ENCODE assay signal across 8 cellular contexts in genomic region chr9:127245637-127246164, GRCh38. TPM values are rescaled to one million over a fixed set of nuclear protein-coding genes. Genes with fewer than 3 reads are reported as not detected.
A peak's percentile ranks its signal among the peaks of the same experiment; 100 is the strongest.
DNase-seq lines count a peak whose midpoint lies in the region; ATAC-seq, FAIRE-seq and TF ChIP-seq lines count a peak whose summit lies in the region.

No MANE protein-coding gene starts in this region.

- no peaks in the 10 kb centered on the region for H3K36me3 Mint-ChIP-seq in activated T-helper 2 cell treated with anti-CD3 and anti-CD28 coated beads, Interferon-gamma antibody, Interleukin-2, Interleukin-4, amounts not matched to agents 10 μg/mL and 5 μg/mL and 100 μg/mL, durations not matched to agents 14 hours and 24 hours and 36 hours (ENCODE audit: low read depth)
- H3K36me3 Mint-ChIP-seq in immature natural killer cell: peaks cover 0 to 4% (median 0%) of the 10 kb centered on the region in 3 donors
- H3K36me3 Mint-ChIP-seq in stimulated activated effector memory CD8-positive, alpha-beta T cell treated with anti-CD3 and anti-CD28 coated beads, Interleukin-12 subunit alpha, Interleukin-12 subunit beta, amount 100 ng/mL, for 72 hours: no peaks in the 10 kb centered on the region

- no peak for DNase-seq in HL-60 (ENCODE audit: low read depth in 1 of 2, low spot score in 1 of 2)
- no peak for DNase-seq in activated T-helper 2 cell treated with anti-CD3 and anti-CD28 coated beads, Interferon-gamma antibody, Interleukin-2, Interleukin-4, amounts not matched to agents 10 μg/mL and 5 μg/mL and 100 μg/mL, durations not matched to agents 14 hours and 24 hours and 36 hours (ENCODE audit: low spot score)
- DNase-seq in immature natural killer cell: no peak
- no peak for DNase-seq in stimulated activated effector memory CD8-positive, alpha-beta T cell treated with anti-CD3 and anti-CD28 coated beads, Interleukin-12 subunit alpha, Interleukin-12 subunit beta, amount 100 ng/mL, for 72 hours (ENCODE audit: low spot score in 2 of 2)
- DNase-seq in Kasumi-1 (lab: John Stamatoyannopoulos, UW): no peak
- DNase-seq in urothelium cell line (ENCODE audit: low spot score): no peak
- DNase-seq in NCI-H187 treated with DMSO at 0.1 percent for 48 hours (lab: John Stamatoyannopoulos, UW): no peak

- FAIRE-seq in urothelium cell line (lab: Jason Lieb, UNC): no peak

- peaks cover 5% of the 10 kb centered on the region for H3K4me1 Mint-ChIP-seq in activated T-helper 2 cell treated with anti-CD3 and anti-CD28 coated beads, Interferon-gamma antibody, Interleukin-2, Interleukin-4, amounts not matched to agents 10 μg/mL and 5 μg/mL and 100 μg/mL, durations not matched to agents 14 hours and 24 hours and 36 hours (ENCODE audit: low read depth)
- peaks cover 12 to 19% of the 10 kb centered on the region in 2 donors for H3K4me1 Mint-ChIP-seq in immature natural killer cell
- peaks cover 13% of the 10 kb centered on the region for H3K4me1 Mint-ChIP-seq in stimulated activated effector memory CD8-positive, alpha-beta T cell treated with anti-CD3 and anti-CD28 coated beads, Interleukin-12 subunit alpha, Interleukin-12 subunit beta, amount 100 ng/mL, for 72 hours

- no peaks in the 10 kb centered on the region for H3K27me3 ChIP-seq in HL-60 (ENCODE audit: insufficient read depth, poor library complexity, severe bottlenecking)

- H3K27me3 Mint-ChIP-seq in activated T-helper 2 cell treated with anti-CD3 and anti-CD28 coated beads, Interferon-gamma antibody, Interleukin-2, Interleukin-4, amounts not matched to agents 10 μg/mL and 5 μg/mL and 100 μg/mL, durations not matched to agents 14 hours and 24 hours and 36 hours (ENCODE audit: low read depth): peaks cover 14% of the 10 kb centered on the region
- peaks cover 0 to 9% (median 1%) of the 10 kb centered on the region in 3 donors for H3K27me3 Mint-ChIP-seq in immature natural killer cell (ENCODE audit: low read depth in 3 of 3)

- no peak overlapping the region for H3K27ac ChIP-seq in HL-60 (replicated peaks)

- ATAC-seq in stimulated activated effector memory CD8-positive, alpha-beta T cell treated with anti-CD3 and anti-CD28 coated beads, Interleukin-12 subunit alpha, Interleukin-12 subunit beta, amount 100 ng/mL, for 72 hours: no peak
- ATAC-seq in GM21529 (IDR thresholded peaks at IDR 0.05; ENCODE audit: unreplicated experiment): no peak

- peak overlapping the region; percentile 79 for H3K4me3 Mint-ChIP-seq in activated T-helper 2 cell treated with anti-CD3 and anti-CD28 coated beads, Interferon-gamma antibody, Interleukin-2, Interleukin-4, amounts not matched to agents 10 μg/mL and 5 μg/mL and 100 μg/mL, durations not matched to agents 14 hours and 24 hours and 36 hours (ENCODE audit: low read depth)
- peak overlapping the region; percentile 85 to 92 (median 90) for H3K4me3 Mint-ChIP-seq in immature natural killer cell
- peak overlapping the region; percentile 81 for H3K4me3 Mint-ChIP-seq in stimulated activated effector memory CD8-positive, alpha-beta T cell treated with anti-CD3 and anti-CD28 coated beads, Interleukin-12 subunit alpha, Interleukin-12 subunit beta, amount 100 ng/mL, for 72 hours

- peak overlapping the region; percentile 48 for H3K4me3 ChIP-seq in HL-60 (replicated peaks; ENCODE audit: insufficient read depth, low read length)

- intact Hi-C loops in activated T-helper 2 cell treated with anti-CD3 and anti-CD28 coated beads, Interferon-gamma antibody, Interleukin-2, Interleukin-4, amounts not matched to agents 10 μg/mL and 5 μg/mL and 100 μg/mL, durations not matched to agents 14 hours and 24 hours and 36 hours (cut with micrococcal nuclease): loop anchor here (1.0 kb wide), 1 partner anchor 21 kb away; no protein-coding TSS in a partner anchor

- TF ChIP-seq CTCF in HL-60 (IDR thresholded peaks at IDR 0.05; ENCODE audit: insufficient read depth, low read length): no peak

- H3K27ac Mint-ChIP-seq in activated T-helper 2 cell treated with anti-CD3 and anti-CD28 coated beads, Interferon-gamma antibody, Interleukin-2, Interleukin-4, amounts not matched to agents 10 μg/mL and 5 μg/mL and 100 μg/mL, durations not matched to agents 14 hours and 24 hours and 36 hours: no peak overlapping the region
- H3K27ac Mint-ChIP-seq in immature natural killer cell: peak overlapping the region in 1 of 6 donors; percentile 4
- H3K27ac Mint-ChIP-seq in stimulated activated effector memory CD8-positive, alpha-beta T cell treated with anti-CD3 and anti-CD28 coated beads, Interleukin-12 subunit alpha, Interleukin-12 subunit beta, amount 100 ng/mL, for 72 hours: no peak overlapping the region

- no peaks in the 10 kb centered on the region for H3K9me3 Mint-ChIP-seq in activated T-helper 2 cell treated with anti-CD3 and anti-CD28 coated beads, Interferon-gamma antibody, Interleukin-2, Interleukin-4, amounts not matched to agents 10 μg/mL and 5 μg/mL and 100 μg/mL, durations not matched to agents 14 hours and 24 hours and 36 hours
- H3K9me3 Mint-ChIP-seq in immature natural killer cell: no peaks in the 10 kb centered on the region
- no peaks in the 10 kb centered on the region for H3K9me3 Mint-ChIP-seq in stimulated activated effector memory CD8-positive, alpha-beta T cell treated with anti-CD3 and anti-CD28 coated beads, Interleukin-12 subunit alpha, Interleukin-12 subunit beta, amount 100 ng/mL, for 72 hours

RNA-seq across cellular contexts. Expression of gene GARNL3, which starts 18.9 kb away (rescaled TPM):
- 1.9 and 2.9 TPM in 2 replicates for total RNA-seq in activated T-helper 2 cell treated with anti-CD3 and anti-CD28 coated beads, Interferon-gamma antibody, Interleukin-2, Interleukin-4, amounts not matched to agents 10 μg/mL and 5 μg/mL and 100 μg/mL, durations not matched to agents 14 hours and 24 hours and 36 hours
- polyA plus RNA-seq in immature natural killer cell: 1 to 10 TPM in 1 of 3 donors, under 1 TPM in 1, not detected in 1; 0.44 to 2.1 TPM
